9 cellular contexts compared by ENCODE assay signal in the genomic region with DNA sequence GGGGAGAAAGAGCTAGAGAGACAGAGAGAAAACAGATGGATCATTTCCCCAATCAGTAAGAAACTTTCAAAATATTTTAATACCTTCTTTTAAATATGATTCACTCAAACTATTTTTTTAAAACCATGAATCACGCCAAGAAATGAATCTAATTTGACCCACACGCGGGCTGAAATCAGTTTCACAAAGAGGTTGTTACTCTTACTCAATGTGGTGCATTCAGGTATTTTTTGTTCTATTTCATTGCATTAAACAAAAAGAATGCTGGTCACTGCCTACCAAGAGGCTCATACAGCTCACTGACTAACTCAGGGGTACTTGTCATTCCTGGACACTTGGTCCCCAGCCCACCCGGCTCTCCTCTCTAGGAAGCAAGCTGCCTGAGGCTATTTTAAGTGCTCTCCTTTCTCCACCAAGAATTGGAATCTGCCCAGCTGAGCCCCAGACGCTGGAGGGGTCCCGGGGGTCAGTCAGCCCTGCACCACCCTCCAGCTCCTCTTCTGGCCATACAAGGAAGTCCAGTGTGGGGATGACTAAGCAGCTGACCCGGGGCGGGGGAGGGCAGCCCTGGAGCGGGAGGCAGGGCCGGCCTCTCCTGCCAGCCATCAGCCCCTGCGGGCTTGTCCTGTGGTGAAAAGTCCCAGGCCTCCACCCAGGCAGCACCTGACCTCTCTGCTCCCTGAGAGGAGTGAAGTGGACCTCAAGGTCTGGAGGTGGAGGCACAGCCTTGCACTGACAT. TPM values are rescaled to one million over a fixed set of nuclear protein-coding genes. Genes with fewer than 3 reads are reported as not detected.
A peak's percentile ranks its signal among the peaks of the same experiment; 100 is the strongest.
DNase-seq lines count a peak whose midpoint lies in the region; ATAC-seq and TF ChIP-seq lines count a peak whose summit lies in the region.
"Had no signal": no experiment of that assay in that cellular context is flagged by ENCODE, and none has a peak within 500 bp of the region (broad histone marks: within the 10 kb centered on the region; RNA-seq: fewer than 3 reads in every experiment).

No MANE protein-coding gene starts in this region.

- H3K27me3 ChIP-seq in HUES64 (ENCODE audit: insufficient read depth, low read length) (no peaks in the 10 kb centered on the region), colonic mucosa (no peaks in the 10 kb centered on the region), kidney epithelial cell (ENCODE audit: control insufficient read depth, insufficient read depth, low read length) (no peaks in the 10 kb centered on the region)

- no peaks in the 10 kb centered on the region for H3K4me1 Mint-ChIP-seq in activated CD8-positive, alpha-beta T cell treated with anti-CD3 and anti-CD28 coated beads, Interleukin-2, amount 10 ng/mL, durations not matched to agents 7 days and 5 days (ENCODE audit: low read depth)
- no peaks in the 10 kb centered on the region for H3K4me1 Mint-ChIP-seq in activated naive CD8-positive, alpha-beta T cell treated with anti-CD3 and anti-CD28 coated beads for 36 hours

- H3K36me3 Mint-ChIP-seq in activated CD8-positive, alpha-beta T cell treated with anti-CD3 and anti-CD28 coated beads, Interleukin-2, amount 10 ng/mL, durations not matched to agents 7 days and 5 days (ENCODE audit: low read depth): no peaks in the 10 kb centered on the region
- no peaks in the 10 kb centered on the region for H3K36me3 Mint-ChIP-seq in activated naive CD8-positive, alpha-beta T cell treated with anti-CD3 and anti-CD28 coated beads for 36 hours
- H3K36me3 Mint-ChIP-seq: T-cell had no signal

- peak overlapping the region; percentile 10; the same call in 1 of the 2 replicates for H3K9ac ChIP-seq in HUES64 (ENCODE audit: low read depth, low read length)
- peak overlapping the region in 1 of 2 donors; percentile 14 for H3K9ac ChIP-seq in colonic mucosa (ENCODE audit: low read depth in 2 of 2, low read length in 2 of 2)

- H3K4me3 Mint-ChIP-seq in activated CD8-positive, alpha-beta T cell treated with anti-CD3 and anti-CD28 coated beads, Interleukin-2, amount 10 ng/mL, durations not matched to agents 7 days and 5 days: no peak overlapping the region
- H3K4me3 Mint-ChIP-seq in activated naive CD8-positive, alpha-beta T cell treated with anti-CD3 and anti-CD28 coated beads for 36 hours: no peak overlapping the region
- H3K4me3 Mint-ChIP-seq: T-cell had no signal

- 26% methylated on average over 11 of the region's 11 CpGs for WGBS in HUES64

- TF ChIP-seq CTCF in colonic mucosa (IDR thresholded peaks at IDR 0.05) (no peak), kidney epithelial cell (IDR thresholded peaks at IDR 0.05; ENCODE audit: insufficient read depth, low read length, poor library complexity, severe bottlenecking) (peak; percentile 24)

- no peak for ATAC-seq in activated CD8-positive, alpha-beta T cell treated with anti-CD3 and anti-CD28 coated beads, Interleukin-2, amount 10 ng/mL, durations not matched to agents 7 days and 5 days
- ATAC-seq: T-cell had no signal

- H3K36me3 ChIP-seq in HUES64 (ENCODE audit: insufficient read depth, low read length) (no peaks in the 10 kb centered on the region), colonic mucosa (no peaks in the 10 kb centered on the region), kidney epithelial cell (ENCODE audit: control insufficient read depth, insufficient read depth, low read length) (no peaks in the 10 kb centered on the region)

- intact Hi-C loops in colonic mucosa (cut with DNase I): loop anchor here (2.0 kb wide), 1 partner anchor 117 kb away; no protein-coding TSS in a partner anchor

- H3K27ac Mint-ChIP-seq in activated CD8-positive, alpha-beta T cell treated with anti-CD3 and anti-CD28 coated beads, Interleukin-2, amount 10 ng/mL, durations not matched to agents 7 days and 5 days: no peak overlapping the region
- H3K27ac Mint-ChIP-seq in activated naive CD8-positive, alpha-beta T cell treated with anti-CD3 and anti-CD28 coated beads for 36 hours: no peak overlapping the region
- H3K27ac Mint-ChIP-seq: T-cell had no signal

- peak overlapping the region; percentile 60 for H3K27ac ChIP-seq in HUES64 (ENCODE audit: low read depth, low read length)
- H3K27ac ChIP-seq in colonic mucosa: peak overlapping the region; percentile 37
- H3K27ac ChIP-seq in substantia nigra (ENCODE audit: low read depth, low read length, poor library complexity, severe bottlenecking): no peak overlapping the region

- H3K9me3 ChIP-seq in HUES64 (ENCODE audit: insufficient read depth, low read depth, low read length) (no peaks in the 10 kb centered on the region), colonic mucosa (no peaks in the 10 kb centered on the region)

- peaks cover 8% of the 10 kb centered on the region for H3K27me3 Mint-ChIP-seq in activated CD8-positive, alpha-beta T cell treated with anti-CD3 and anti-CD28 coated beads, Interleukin-2, amount 10 ng/mL, durations not matched to agents 7 days and 5 days (ENCODE audit: low read depth)
- peaks cover 25% of the 10 kb centered on the region for H3K27me3 Mint-ChIP-seq in activated naive CD8-positive, alpha-beta T cell treated with anti-CD3 and anti-CD28 coated beads for 36 hours

- H3K4me3 ChIP-seq in HUES64 (ENCODE audit: low read length) (no peak overlapping the region), colonic mucosa (no peak overlapping the region), kidney epithelial cell (ENCODE audit: low read depth, low read length) (no peak overlapping the region)

- DNase-seq in colonic mucosa (peak; percentile 45), kidney epithelial cell (ENCODE audit: low read depth) (peak; percentile 63), substantia nigra (lab: John Stamatoyannopoulos, UW) (peak in 31 of 49 donors; percentile 19 to 73 (median 46)), UCSD-AML1 (lab: John Stamatoyannopoulos, UW; ENCODE audit: unreplicated experiment) (no peak)
- no peak for DNase-seq in activated CD8-positive, alpha-beta T cell treated with anti-CD3 and anti-CD28 coated beads, Interleukin-2, amount 10 ng/mL, durations not matched to agents 7 days and 5 days
- DNase-seq in activated naive CD8-positive, alpha-beta T cell treated with anti-CD3 and anti-CD28 coated beads for 36 hours: no peak
- no peak for DNase-seq in stimulated activated CD4-positive, alpha-beta T cell treated with anti-CD3 and anti-CD28 coated beads, Interleukin-2, amount 100 ng/mL, for 48 hours
- DNase-seq: T-cell had no signal

- no peaks in the 10 kb centered on the region for H3K9me3 Mint-ChIP-seq in activated CD8-positive, alpha-beta T cell treated with anti-CD3 and anti-CD28 coated beads, Interleukin-2, amount 10 ng/mL, durations not matched to agents 7 days and 5 days (ENCODE audit: insufficient read depth)
- H3K9me3 Mint-ChIP-seq in activated naive CD8-positive, alpha-beta T cell treated with anti-CD3 and anti-CD28 coated beads for 36 hours: no peaks in the 10 kb centered on the region
- H3K9me3 Mint-ChIP-seq: T-cell had no signal

- POLR2A ChIA-PET in activated CD8-positive, alpha-beta T cell treated with anti-CD3 and anti-CD28 coated beads, Interleukin-2, amount 10 ng/mL, durations not matched to agents 7 days and 5 days (lab: Charles Lee): no interaction called here

- CTCF ChIA-PET in activated CD8-positive, alpha-beta T cell treated with anti-CD3 and anti-CD28 coated beads, Interleukin-2, amount 10 ng/mL, durations not matched to agents 7 days and 5 days (lab: Charles Lee): interaction anchor here (1.9 to 3.8 kb wide), 2 partner anchors 118 to 207 kb away, joined by 4 to 17 read pairs; no protein-coding TSS in a partner anchor

- H3K4me1 ChIP-seq in HUES64 (ENCODE audit: insufficient read depth, low read length) (peaks cover 26% of the 10 kb centered on the region), colonic mucosa (no peaks in the 10 kb centered on the region)

RNA-seq across cellular contexts. Expression of a gene that starts 21.7 kb away (rescaled TPM):
- polyA plus RNA-seq in HUES64 (2013, experiment 1 of 2): 50.0 TPM
- 53.7 TPM for polyA plus RNA-seq in HUES64 (2013, experiment 2 of 2)
- total RNA-seq in colonic mucosa (100 to 1,000 TPM; 134 to 209 TPM), kidney epithelial cell (292 and 295 TPM in 2 replicates)
- total RNA-seq in activated CD8-positive, alpha-beta T cell treated with anti-CD3 and anti-CD28 coated beads, Interleukin-2, amount 10 ng/mL, durations not matched to agents 7 days and 5 days: 100 to 1,000 TPM; 220 to 233 TPM
- 100 to 1,000 TPM; 231 to 242 TPM for total RNA-seq in activated naive CD8-positive, alpha-beta T cell treated with anti-CD3 and anti-CD28 coated beads for 36 hours

Comparison
In these comparisons a context has a peak if more than half of its experiments do, and no peak if none do; other contexts are left out.
1. DNase-seq: peak in colonic mucosa (single experiment), kidney epithelial cell (single experiment) and substantia nigra (31 of 49); none in UCSD-AML1 (single experiment), activated CD8-positive, alpha-beta T cell treated with anti-CD3 and anti-CD28 coated beads, Interleukin-2, amount 10 ng/mL, durations not matched to agents 7 days and 5 days (single experiment), activated naive CD8-positive, alpha-beta T cell treated with anti-CD3 and anti-CD28 coated beads for 36 hours (single experiment) and stimulated activated CD4-positive, alpha-beta T cell treated with anti-CD3 and anti-CD28 coated beads, Interleukin-2, amount 100 ng/mL, for 48 hours (0 of 2).